ENCODE assay signal across 8 cellular contexts in genomic region chr17:8154608-8155152, GRCh38. TPM values are rescaled to one million over a fixed set of nuclear protein-coding genes. Genes with fewer than 3 reads are reported as not detected.
DNase-seq lines count a peak whose midpoint lies in the region; ATAC-seq, FAIRE-seq and TF ChIP-seq lines count a peak whose summit lies in the region.

No MANE protein-coding gene starts in this region.

- H3K9me3 Mint-ChIP-seq in activated CD4-positive, alpha-beta memory T cell treated with anti-CD3 and anti-CD28 coated beads, Interleukin-2, amount 10 ng/mL, durations not matched to agents 7 days and 5 days: no peaks in the 10 kb centered on the region

- CTCF ChIA-PET in mammary epithelial cell (lab: Charles Lee; ENCODE audit: low non-redundant PET): no interaction called here
- CTCF ChIA-PET in HepG2 (lab: Yijun Ruan, JAX; ENCODE audit: low intra/inter-chr PET ratio, low total read pairs): no interaction called here
- CTCF ChIA-PET in activated CD4-positive, alpha-beta memory T cell treated with anti-CD3 and anti-CD28 coated beads, Interleukin-2, amount 10 ng/mL, durations not matched to agents 7 days and 5 days (lab: Charles Lee): interaction anchor here (2.3 to 2.9 kb wide), 2 partner anchors 15 to 19 kb away, joined by 7 to 24 read pairs; no protein-coding TSS in a partner anchor

- H3K27me3 ChIP-seq in HUES48 (ENCODE audit: control insufficient read depth, insufficient read depth, low read length) (no peaks in the 10 kb centered on the region), mammary epithelial cell (ENCODE audit: insufficient read depth, low read length) (no peaks in the 10 kb centered on the region), HepG2 (ENCODE audit: control insufficient read depth in 1 of 2, insufficient read depth in 2 of 2, low read length in 2 of 2) (no peaks in the 10 kb centered on the region), suprapubic skin (no peaks in the 10 kb centered on the region)

- dilution Hi-C loops in mammary epithelial cell (cut with HindIII; ENCODE audit: low sequenced_read_pairs): loop anchor here (5.0 kb wide), 1 partner anchor 32 kb away; the partner anchor contains the start of gene HES7

- intact Hi-C loops in mammary epithelial cell (cut with micrococcal nuclease) (loop anchor here (2.0 to 5.0 kb wide), 3 partner anchors 18 to 92 kb away; no protein-coding TSS in a partner anchor), HepG2 (cut with micrococcal nuclease; ENCODE audit: unreplicated experiment) (no loop called here)

- DNase-seq in mammary epithelial cell (no peak), HepG2 (ENCODE audit: low spot score) (no peak), suprapubic skin (ENCODE audit: low spot score in 2 of 2) (peak in 1 of 2 donors; percentile 74), NCI-H1092 (lab: John Stamatoyannopoulos, UW) (no peak)
- no peak for DNase-seq in activated naive CD4-positive, alpha-beta T cell treated with anti-CD3 and anti-CD28 coated beads, Interleukin-2, amount 50 U/mL, for 16 hours
- DNase-seq in activated CD8-positive, alpha-beta memory T cell treated with anti-CD3 and anti-CD28 coated beads, Interleukin-2, amount 50 U/mL, for 48 hours: no peak
- no peak for DNase-seq in activated CD4-positive, alpha-beta memory T cell treated with anti-CD3 and anti-CD28 coated beads, Interleukin-2, amount 10 ng/mL, durations not matched to agents 7 days and 5 days

- H2AFZ ChIP-seq in mammary epithelial cell (ENCODE audit: low read depth, low read length): no peak overlapping the region
- H2AFZ ChIP-seq in HepG2 (ENCODE audit: low read length): no peak overlapping the region

- peak overlapping the region; percentile 64 for H3K4me3 ChIP-seq in HUES48 (ENCODE audit: low read depth, low read length)
- peak overlapping the region; percentile 85 to 92 (median 88) for H3K4me3 ChIP-seq in mammary epithelial cell (replicated peaks in 1 of 3; ENCODE audit: insufficient read depth in 1 of 3, low read depth in 2 of 3, low read length in 3 of 3)
- H3K4me3 ChIP-seq in HepG2 (replicated peaks in 1 of 3; ENCODE audit: insufficient read depth in 1 of 3, low read depth in 2 of 3, low read length in 3 of 3): peak overlapping the region; percentile 58 to 70 (median 63)
- H3K4me3 ChIP-seq in suprapubic skin: peak overlapping the region; percentile 98

- POLR2A ChIA-PET in HepG2 (lab: Yijun Ruan, JAX): interaction anchor here (1.2 to 2.6 kb wide), 7 partner anchors 9 to 67 kb away, joined by 3 to 42 read pairs (median 7); partner anchors contain the start of genes BORCS6 and TMEM107
- POLR2A ChIA-PET in activated CD4-positive, alpha-beta memory T cell treated with anti-CD3 and anti-CD28 coated beads, Interleukin-2, amount 10 ng/mL, durations not matched to agents 7 days and 5 days (lab: Charles Lee): interaction anchor here (1.3 to 16.5 kb wide), 9 partner anchors 9 to 229 kb away, joined by 3 to 653 read pairs (median 16); partner anchors contain the start of genes BORCS6, CTC1, RANGRF and TMEM107

- peaks cover 48% of the 10 kb centered on the region for H3K4me1 Mint-ChIP-seq in activated CD4-positive, alpha-beta memory T cell treated with anti-CD3 and anti-CD28 coated beads, Interleukin-2, amount 10 ng/mL, durations not matched to agents 7 days and 5 days

- H3K4me3 Mint-ChIP-seq in activated CD4-positive, alpha-beta memory T cell treated with anti-CD3 and anti-CD28 coated beads, Interleukin-2, amount 10 ng/mL, durations not matched to agents 7 days and 5 days: no peak overlapping the region

- WGBS in mammary epithelial cell (ENCODE audit: low coverage, missing lambda C conversion rate): 26% methylated on average over 8 of the region's 11 CpGs
- 59% methylated on average over 11 of the region's 11 CpGs for WGBS in HepG2 (ENCODE audit: low lambda C conversion rate)
- 19% methylated on average over 11 of the region's 11 CpGs for WGBS in suprapubic skin

- no peak for TF ChIP-seq RAD21 in HepG2 (CRISPR knock-in tag; IDR thresholded peaks at IDR 0.05)

- BruUV-seq in mammary epithelial cell (replicated peaks; lab: Mats Ljungman, UMichigan) (TSS peak; percentile 11), HepG2 (replicated peaks; lab: Mats Ljungman, UMichigan) (no TSS peak)

- H3K4me1 ChIP-seq in HUES48 (ENCODE audit: control insufficient read depth, insufficient read depth, low read length) (peaks cover 17% of the 10 kb centered on the region), mammary epithelial cell (ENCODE audit: insufficient read depth, low read length) (peaks cover 36% of the 10 kb centered on the region), HepG2 (ENCODE audit: insufficient read depth, low read length) (peaks cover 64% of the 10 kb centered on the region), suprapubic skin (peaks cover 61% of the 10 kb centered on the region)

- H3K9me3 ChIP-seq in HUES48 (ENCODE audit: control insufficient read depth, insufficient read depth, low read length) (no peaks in the 10 kb centered on the region), mammary epithelial cell (replicated peaks; ENCODE audit: insufficient read depth, low read length) (no peaks in the 10 kb centered on the region), HepG2 (ENCODE audit: low read length) (no peaks in the 10 kb centered on the region), suprapubic skin (no peaks in the 10 kb centered on the region)

- FAIRE-seq in HepG2 (lab: Jason Lieb, UNC): no peak

- H3K27me3 Mint-ChIP-seq in activated CD4-positive, alpha-beta memory T cell treated with anti-CD3 and anti-CD28 coated beads, Interleukin-2, amount 10 ng/mL, durations not matched to agents 7 days and 5 days: no peaks in the 10 kb centered on the region

- H3K36me3 ChIP-seq in HUES48 (ENCODE audit: control insufficient read depth, insufficient read depth, low read length): peaks cover 11% of the 10 kb centered on the region
- peaks cover 9% of the 10 kb centered on the region for H3K36me3 ChIP-seq in mammary epithelial cell (ENCODE audit: insufficient read depth, low read length)
- H3K36me3 ChIP-seq in HepG2 (replicated peaks in 1 of 2; ENCODE audit: control insufficient read depth in 1 of 2, insufficient read depth in 2 of 2, low read length in 2 of 2): peaks cover 0 to 2% of the 10 kb centered on the region in 2 experiments; a peak in 2 of 5 replicates
- H3K36me3 ChIP-seq in suprapubic skin: peaks cover 25% of the 10 kb centered on the region

- H3K79me2 ChIP-seq in mammary epithelial cell (ENCODE audit: insufficient read depth, low read length) (peaks cover 57% of the 10 kb centered on the region), HepG2 (ENCODE audit: insufficient read depth, low read length) (peaks cover 4% of the 10 kb centered on the region)

- no peak for TF ChIP-seq CTCF in mammary epithelial cell (conservative IDR thresholded peaks at IDR 0.05 in 1 of 2, IDR thresholded peaks at IDR 0.05 in 1 of 2; ENCODE audit: extremely low read depth in 1 of 2, insufficient read depth in 1 of 2, low read depth in 1 of 2, low read length in 2 of 2)
- TF ChIP-seq CTCF in HepG2 (CRISPR knock-in tag; IDR thresholded peaks at IDR 0.05): no peak
- TF ChIP-seq CTCF in suprapubic skin (IDR thresholded peaks at IDR 0.05): no peak

- no peak for TF ChIP-seq POLR2A in HepG2 (IDR thresholded peaks at IDR 0.05; ENCODE audit: insufficient read depth in 1 of 2, low read depth in 2 of 2, low read length in 2 of 2)
- TF ChIP-seq POLR2A in suprapubic skin (IDR thresholded peaks at IDR 0.05): peak in 1 of 2 donors; percentile 11

- no peak overlapping the region for H3K27ac Mint-ChIP-seq in activated CD4-positive, alpha-beta memory T cell treated with anti-CD3 and anti-CD28 coated beads, Interleukin-2, amount 10 ng/mL, durations not matched to agents 7 days and 5 days

- no peaks in the 10 kb centered on the region for H4K20me1 ChIP-seq in mammary epithelial cell (ENCODE audit: insufficient read depth, low read length)
- H4K20me1 ChIP-seq in HepG2 (ENCODE audit: insufficient read depth, low read length): no peaks in the 10 kb centered on the region

- H3K36me3 Mint-ChIP-seq in activated CD4-positive, alpha-beta memory T cell treated with anti-CD3 and anti-CD28 coated beads, Interleukin-2, amount 10 ng/mL, durations not matched to agents 7 days and 5 days (ENCODE audit: low read depth): peaks cover 27% of the 10 kb centered on the region

- no peak for TF ChIP-seq EP300 in HepG2 (IDR thresholded peaks at IDR 0.05; ENCODE audit: low read depth in 2 of 2, low read length in 2 of 2)
- no peak for TF ChIP-seq EP300 in HepG2 (CRISPR knock-in tag; IDR thresholded peaks at IDR 0.05; ENCODE audit: borderline replicate concordance)
- no peak for TF ChIP-seq EP300 in suprapubic skin (IDR thresholded peaks at IDR 0.05)

- peak overlapping the region; percentile 92 for H3K27ac ChIP-seq in HUES48 (ENCODE audit: low read depth, low read length)
- peak overlapping the region; percentile 100 for H3K27ac ChIP-seq in mammary epithelial cell (ENCODE audit: insufficient read depth, low read depth, low read length)
- peak overlapping the region; percentile 91 for H3K27ac ChIP-seq in HepG2 (ENCODE audit: extremely low read length, insufficient read depth, low read length)
- H3K27ac ChIP-seq in suprapubic skin: peak overlapping the region; percentile 100

- H3K9ac ChIP-seq in HUES48 (ENCODE audit: low read depth, low read length) (no peak overlapping the region), mammary epithelial cell (ENCODE audit: insufficient read depth, low read length) (peak overlapping the region; percentile 100), HepG2 (ENCODE audit: insufficient read depth, low read depth, low read length) (peak overlapping the region; percentile 76)

- no peak for ATAC-seq in HepG2

- H3K4me2 ChIP-seq in mammary epithelial cell (ENCODE audit: insufficient read depth, low read depth, low read length) (peak overlapping the region; percentile 89), HepG2 (ENCODE audit: low read depth, low read length) (peak overlapping the region; percentile 97)

- in situ Hi-C loops in mammary epithelial cell (cut with MboI; ENCODE audit: low sequenced_read_pairs in 2 of 2) (no loop called here), HepG2 (cut with HindIII; ENCODE audit: extremely low pct_ligation_motif_present, low pct_unique_long_range_greater_than_20kb) (loop anchor here (5.0 kb wide), 1 partner anchor 32 kb away; the partner anchor contains the start of gene HES7)

RNA-seq across cellular contexts. Expression of gene PER1, which starts 2.5 kb away (rescaled TPM):
- 10 to 100 TPM; 26.8 to 97.9 TPM for total RNA-seq in mammary epithelial cell
- polyA plus RNA-seq in mammary epithelial cell: 16.8 TPM
- 96.6 TPM for polyA minus RNA-seq in mammary epithelial cell
- 2.6 and 5.5 TPM in 2 replicates for total RNA-seq in HepG2 (2016; rRNA removed; fragmentation: Illumina TruSeq; extraction: Trizol)
- 1.8 and 2.9 TPM in 2 replicates for total RNA-seq in HepG2 (2016; cell fraction: cytosol; rRNA removed; fragmentation: Illumina TruSeq; extraction: Trizol; ENCODE audit: low read depth)
- 3.2 and 5.8 TPM in 2 replicates for total RNA-seq in HepG2 (2016; cell fraction: insoluble cytoplasmic fraction; rRNA removed; fragmentation: Illumina TruSeq; extraction: Trizol)
- total RNA-seq in HepG2 (2016; cell fraction: membrane; rRNA removed; fragmentation: Illumina TruSeq; extraction: Trizol): 1.4 and 1.9 TPM in 2 replicates
- 4.1 and 4.3 TPM in 2 replicates for total RNA-seq in HepG2 (2016; cell fraction: nucleus; rRNA removed; fragmentation: Illumina TruSeq; extraction: Trizol)
- 3.6 and 5.2 TPM in 2 replicates for polyA plus RNA-seq in HepG2 (2011; rRNA removed)
- polyA plus RNA-seq in HepG2 (2011; cell fraction: cytosol; rRNA removed): 1.3 and 1.4 TPM in 2 replicates
- polyA plus RNA-seq in HepG2 (2011; cell fraction: nucleus; rRNA removed): 32.0 and 32.6 TPM in 2 replicates
- 7.8 and 11.4 TPM in 2 replicates for polyA plus RNA-seq in HepG2 (2012)
- polyA plus RNA-seq in HepG2 (2016; cell fraction: cytosol; fragmentation: Illumina TruSeq; extraction: Trizol; ENCODE audit: low read depth): 0.38 and 0.70 TPM in 2 replicates
- 2.2 and 3.6 TPM in 2 replicates for polyA plus RNA-seq in HepG2 (2016; cell fraction: insoluble cytoplasmic fraction; fragmentation: Illumina TruSeq; extraction: Trizol; ENCODE audit: low read depth)
- 0.49 and 0.90 TPM in 2 replicates for polyA plus RNA-seq in HepG2 (2016; cell fraction: membrane; fragmentation: Illumina TruSeq; extraction: Trizol; ENCODE audit: low read depth)
- 13.1 and 17.6 TPM in 2 replicates for polyA plus RNA-seq in HepG2 (2016; cell fraction: nucleus; fragmentation: Illumina TruSeq; extraction: Trizol; ENCODE audit: insufficient read depth, low read depth)
- 11.1 and 12.7 TPM in 2 replicates for polyA minus RNA-seq in HepG2 (2011; rRNA and poly(A)+ RNA removed; ENCODE audit: low replicate concordance)
- 3.8 and 6.2 TPM in 2 replicates for polyA minus RNA-seq in HepG2 (2011; cell fraction: cytosol; rRNA and poly(A)+ RNA removed)
- 10.4 and 10.7 TPM in 2 replicates for polyA minus RNA-seq in HepG2 (2011; cell fraction: nucleus; rRNA and poly(A)+ RNA removed)
- 100 to 1,000 TPM; 272 to 655 (median 330) TPM for total RNA-seq in suprapubic skin
- total RNA-seq in activated CD4-positive, alpha-beta memory T cell treated with anti-CD3 and anti-CD28 coated beads, Interleukin-2, amount 10 ng/mL, durations not matched to agents 7 days and 5 days: 10 to 100 TPM; 53.5 to 56.6 TPM

RNA-seq across cellular contexts. Expression of gene VAMP2, which starts 8.1 kb away (rescaled TPM):
- total RNA-seq in mammary epithelial cell (10 to 100 TPM in 1 of 2 donors, 1 to 10 TPM in 1; 9.2 to 30.8 TPM), HepG2 (2016; rRNA removed; fragmentation: Illumina TruSeq; extraction: Trizol) (2.0 and 3.9 TPM in 2 replicates), suprapubic skin (10 to 100 TPM; 41.2 to 64.3 (median 52.8) TPM)
- polyA plus RNA-seq in mammary epithelial cell (7.2 TPM), HepG2 (2011; rRNA removed) (17.2 and 19.6 TPM in 2 replicates)
- 18.0 TPM for polyA minus RNA-seq in mammary epithelial cell
- 4.1 and 5.2 TPM in 2 replicates for total RNA-seq in HepG2 (2016; cell fraction: cytosol; rRNA removed; fragmentation: Illumina TruSeq; extraction: Trizol; ENCODE audit: low read depth)
- total RNA-seq in HepG2 (2016; cell fraction: insoluble cytoplasmic fraction; rRNA removed; fragmentation: Illumina TruSeq; extraction: Trizol): 1.9 and 3.4 TPM in 2 replicates
- total RNA-seq in HepG2 (2016; cell fraction: membrane; rRNA removed; fragmentation: Illumina TruSeq; extraction: Trizol): 3.2 and 3.4 TPM in 2 replicates
- 6.5 and 7.1 TPM in 2 replicates for total RNA-seq in HepG2 (2016; cell fraction: nucleus; rRNA removed; fragmentation: Illumina TruSeq; extraction: Trizol)
- 10.1 and 13.2 TPM in 2 replicates for polyA plus RNA-seq in HepG2 (2011; cell fraction: cytosol; rRNA removed)
- 40.7 and 63.7 TPM in 2 replicates for polyA plus RNA-seq in HepG2 (2011; cell fraction: nucleus; rRNA removed)
- polyA plus RNA-seq in HepG2 (2012): 29.0 and 34.1 TPM in 2 replicates
- 2.0 and 2.2 TPM in 2 replicates for polyA plus RNA-seq in HepG2 (2016; cell fraction: cytosol; fragmentation: Illumina TruSeq; extraction: Trizol; ENCODE audit: low read depth)
- 7.1 and 8.5 TPM in 2 replicates for polyA plus RNA-seq in HepG2 (2016; cell fraction: insoluble cytoplasmic fraction; fragmentation: Illumina TruSeq; extraction: Trizol; ENCODE audit: low read depth)
- polyA plus RNA-seq in HepG2 (2016; cell fraction: membrane; fragmentation: Illumina TruSeq; extraction: Trizol; ENCODE audit: low read depth): 4.9 and 5.5 TPM in 2 replicates
- polyA plus RNA-seq in HepG2 (2016; cell fraction: nucleus; fragmentation: Illumina TruSeq; extraction: Trizol; ENCODE audit: insufficient read depth, low read depth): 35.4 and 36.0 TPM in 2 replicates
- polyA minus RNA-seq in HepG2 (2011; rRNA and poly(A)+ RNA removed; ENCODE audit: low replicate concordance): 6.8 and 7.6 TPM in 2 replicates
- polyA minus RNA-seq in HepG2 (2011; cell fraction: cytosol; rRNA and poly(A)+ RNA removed): 3.4 and 6.6 TPM in 2 replicates
- polyA minus RNA-seq in HepG2 (2011; cell fraction: nucleus; rRNA and poly(A)+ RNA removed): 10.8 and 14.9 TPM in 2 replicates
- 10 to 100 TPM; 75.2 to 79.1 TPM for total RNA-seq in activated CD4-positive, alpha-beta memory T cell treated with anti-CD3 and anti-CD28 coated beads, Interleukin-2, amount 10 ng/mL, durations not matched to agents 7 days and 5 days

RNA-seq across cellular contexts. Expression of gene TMEM107, which starts 21.5 kb away (rescaled TPM):
- total RNA-seq in mammary epithelial cell (10 to 100 TPM; 23.8 to 24.0 TPM), HepG2 (2016; rRNA removed; fragmentation: Illumina TruSeq; extraction: Trizol) (3.8 and 15.3 TPM in 2 replicates), suprapubic skin (10 to 100 TPM; 13.7 to 21.4 (median 19.4) TPM)
- polyA plus RNA-seq in mammary epithelial cell (32.2 TPM), HepG2 (2011; rRNA removed) (4.5 and 7.2 TPM in 2 replicates)
- polyA minus RNA-seq in mammary epithelial cell: 50.2 TPM
- total RNA-seq in HepG2 (2016; cell fraction: cytosol; rRNA removed; fragmentation: Illumina TruSeq; extraction: Trizol; ENCODE audit: low read depth): 138 and 159 TPM in 2 replicates
- 4.0 and 13.1 TPM in 2 replicates for total RNA-seq in HepG2 (2016; cell fraction: insoluble cytoplasmic fraction; rRNA removed; fragmentation: Illumina TruSeq; extraction: Trizol)
- 25.0 and 29.6 TPM in 2 replicates for total RNA-seq in HepG2 (2016; cell fraction: membrane; rRNA removed; fragmentation: Illumina TruSeq; extraction: Trizol)
- total RNA-seq in HepG2 (2016; cell fraction: nucleus; rRNA removed; fragmentation: Illumina TruSeq; extraction: Trizol): 18.7 and 21.8 TPM in 2 replicates
- 5.0 and 5.5 TPM in 2 replicates for polyA plus RNA-seq in HepG2 (2011; cell fraction: cytosol; rRNA removed)
- 3.9 and 4.3 TPM in 2 replicates for polyA plus RNA-seq in HepG2 (2011; cell fraction: nucleus; rRNA removed)
- polyA plus RNA-seq in HepG2 (2012): 2.6 and 3.6 TPM in 2 replicates
- 2.4 and 3.4 TPM in 2 replicates for polyA plus RNA-seq in HepG2 (2016; cell fraction: cytosol; fragmentation: Illumina TruSeq; extraction: Trizol; ENCODE audit: low read depth)
- 3.4 and 3.5 TPM in 2 replicates for polyA plus RNA-seq in HepG2 (2016; cell fraction: insoluble cytoplasmic fraction; fragmentation: Illumina TruSeq; extraction: Trizol; ENCODE audit: low read depth)
- 2.1 and 3.3 TPM in 2 replicates for polyA plus RNA-seq in HepG2 (2016; cell fraction: membrane; fragmentation: Illumina TruSeq; extraction: Trizol; ENCODE audit: low read depth)
- polyA plus RNA-seq in HepG2 (2016; cell fraction: nucleus; fragmentation: Illumina TruSeq; extraction: Trizol; ENCODE audit: insufficient read depth, low read depth): 4.5 and 4.6 TPM in 2 replicates
- 121 and 165 TPM in 2 replicates for polyA minus RNA-seq in HepG2 (2011; rRNA and poly(A)+ RNA removed; ENCODE audit: low replicate concordance)
- polyA minus RNA-seq in HepG2 (2011; cell fraction: cytosol; rRNA and poly(A)+ RNA removed): 34.2 and 36.5 TPM in 2 replicates
- 79.1 and 96.4 TPM in 2 replicates for polyA minus RNA-seq in HepG2 (2011; cell fraction: nucleus; rRNA and poly(A)+ RNA removed)
- 10 to 100 TPM; 49.7 to 53.9 TPM for total RNA-seq in activated CD4-positive, alpha-beta memory T cell treated with anti-CD3 and anti-CD28 coated beads, Interleukin-2, amount 10 ng/mL, durations not matched to agents 7 days and 5 days

RNA-seq across cellular contexts. Expression of gene HES7, which starts 30.8 kb away (rescaled TPM):
- total RNA-seq in mammary epithelial cell (1 to 10 TPM in 1 of 2 donors, under 1 TPM in 1; 0.33 to 1.9 TPM), HepG2 (2016; rRNA removed; fragmentation: Illumina TruSeq; extraction: Trizol) (not detected in 2 replicates), suprapubic skin (not detected)
- polyA plus RNA-seq in mammary epithelial cell (0.34 TPM), HepG2 (2011; rRNA removed) (not detected in 2 replicates)
- not detected for polyA minus RNA-seq in mammary epithelial cell
- total RNA-seq in HepG2 (2016; cell fraction: cytosol; rRNA removed; fragmentation: Illumina TruSeq; extraction: Trizol; ENCODE audit: low read depth): not detected in 2 replicates
- total RNA-seq in HepG2 (2016; cell fraction: insoluble cytoplasmic fraction; rRNA removed; fragmentation: Illumina TruSeq; extraction: Trizol): not detected in 2 replicates
- not detected in 2 replicates for total RNA-seq in HepG2 (2016; cell fraction: membrane; rRNA removed; fragmentation: Illumina TruSeq; extraction: Trizol)
- not detected in 2 replicates for total RNA-seq in HepG2 (2016; cell fraction: nucleus; rRNA removed; fragmentation: Illumina TruSeq; extraction: Trizol)
- not detected in 2 replicates for polyA plus RNA-seq in HepG2 (2011; cell fraction: cytosol; rRNA removed)
- 0.42 and 0.50 TPM in 2 replicates for polyA plus RNA-seq in HepG2 (2011; cell fraction: nucleus; rRNA removed)
- polyA plus RNA-seq in HepG2 (2012): 0.11 TPM in 1 of 2 replicates, not detected in the other
- not detected in 2 replicates for polyA plus RNA-seq in HepG2 (2016; cell fraction: cytosol; fragmentation: Illumina TruSeq; extraction: Trizol; ENCODE audit: low read depth)
- not detected in 2 replicates for polyA plus RNA-seq in HepG2 (2016; cell fraction: insoluble cytoplasmic fraction; fragmentation: Illumina TruSeq; extraction: Trizol; ENCODE audit: low read depth)
- polyA plus RNA-seq in HepG2 (2016; cell fraction: membrane; fragmentation: Illumina TruSeq; extraction: Trizol; ENCODE audit: low read depth): not detected in 2 replicates
- not detected in 2 replicates for polyA plus RNA-seq in HepG2 (2016; cell fraction: nucleus; fragmentation: Illumina TruSeq; extraction: Trizol; ENCODE audit: insufficient read depth, low read depth)
- polyA minus RNA-seq in HepG2 (2011; rRNA and poly(A)+ RNA removed; ENCODE audit: low replicate concordance): 3.9 TPM in 1 of 2 replicates, not detected in the other
- polyA minus RNA-seq in HepG2 (2011; cell fraction: cytosol; rRNA and poly(A)+ RNA removed): not detected in 2 replicates
- polyA minus RNA-seq in HepG2 (2011; cell fraction: nucleus; rRNA and poly(A)+ RNA removed): not detected in 2 replicates
- total RNA-seq in activated CD4-positive, alpha-beta memory T cell treated with anti-CD3 and anti-CD28 coated beads, Interleukin-2, amount 10 ng/mL, durations not matched to agents 7 days and 5 days: 1 to 10 TPM; 1.4 to 1.5 TPM

RNA-seq across cellular contexts. Expression of gene BORCS6, which starts 35.3 kb away (rescaled TPM):
- total RNA-seq in mammary epithelial cell (1 to 10 TPM; 4.9 to 8.8 TPM), HepG2 (2016; rRNA removed; fragmentation: Illumina TruSeq; extraction: Trizol) (5.1 and 5.3 TPM in 2 replicates), suprapubic skin (10 to 100 TPM in 2 of 4 donors, 1 to 10 TPM in 2; 8.1 to 10.6 (median 9.9) TPM)
- polyA plus RNA-seq in mammary epithelial cell (6.5 TPM), HepG2 (2011; rRNA removed) (2.0 and 3.2 TPM in 2 replicates)
- 3.9 TPM for polyA minus RNA-seq in mammary epithelial cell
- 1.3 and 1.4 TPM in 2 replicates for total RNA-seq in HepG2 (2016; cell fraction: cytosol; rRNA removed; fragmentation: Illumina TruSeq; extraction: Trizol; ENCODE audit: low read depth)
- 4.3 and 5.3 TPM in 2 replicates for total RNA-seq in HepG2 (2016; cell fraction: insoluble cytoplasmic fraction; rRNA removed; fragmentation: Illumina TruSeq; extraction: Trizol)
- 3.0 and 3.2 TPM in 2 replicates for total RNA-seq in HepG2 (2016; cell fraction: membrane; rRNA removed; fragmentation: Illumina TruSeq; extraction: Trizol)
- 2.1 and 2.4 TPM in 2 replicates for total RNA-seq in HepG2 (2016; cell fraction: nucleus; rRNA removed; fragmentation: Illumina TruSeq; extraction: Trizol)
- 3.3 and 3.8 TPM in 2 replicates for polyA plus RNA-seq in HepG2 (2011; cell fraction: cytosol; rRNA removed)
- 1.8 and 2.1 TPM in 2 replicates for polyA plus RNA-seq in HepG2 (2011; cell fraction: nucleus; rRNA removed)
- 2.9 and 3.6 TPM in 2 replicates for polyA plus RNA-seq in HepG2 (2012)
- polyA plus RNA-seq in HepG2 (2016; cell fraction: cytosol; fragmentation: Illumina TruSeq; extraction: Trizol; ENCODE audit: low read depth): 1.1 TPM in 2 replicates
- polyA plus RNA-seq in HepG2 (2016; cell fraction: insoluble cytoplasmic fraction; fragmentation: Illumina TruSeq; extraction: Trizol; ENCODE audit: low read depth): 4.1 and 5.6 TPM in 2 replicates
- 1.5 and 1.8 TPM in 2 replicates for polyA plus RNA-seq in HepG2 (2016; cell fraction: membrane; fragmentation: Illumina TruSeq; extraction: Trizol; ENCODE audit: low read depth)
- 2.6 and 2.8 TPM in 2 replicates for polyA plus RNA-seq in HepG2 (2016; cell fraction: nucleus; fragmentation: Illumina TruSeq; extraction: Trizol; ENCODE audit: insufficient read depth, low read depth)
- 6.1 and 8.3 TPM in 2 replicates for polyA minus RNA-seq in HepG2 (2011; rRNA and poly(A)+ RNA removed; ENCODE audit: low replicate concordance)
- polyA minus RNA-seq in HepG2 (2011; cell fraction: cytosol; rRNA and poly(A)+ RNA removed): 2.1 and 3.3 TPM in 2 replicates
- 1.2 and 1.9 TPM in 2 replicates for polyA minus RNA-seq in HepG2 (2011; cell fraction: nucleus; rRNA and poly(A)+ RNA removed)
- 10 to 100 TPM; 16.3 to 17.0 TPM for total RNA-seq in activated CD4-positive, alpha-beta memory T cell treated with anti-CD3 and anti-CD28 coated beads, Interleukin-2, amount 10 ng/mL, durations not matched to agents 7 days and 5 days

Comparison
In these comparisons a context has a peak if more than half of its experiments do, and no peak if none do; other contexts are left out.
1. RNA of gene PER1, which starts 2.5 kb away (total RNA-seq): 272 to 655 TPM in suprapubic skin, 26.8 to 97.9 TPM in mammary epithelial cell and 53.5 to 56.6 TPM in activated CD4-positive, alpha-beta memory T cell treated with anti-CD3 and anti-CD28 coated beads, Interleukin-2, amount 10 ng/mL, durations not matched to agents 7 days and 5 days; 1.4 to 5.8 TPM in HepG2; every median in the first group is over 4 times any median in the second.
2. Peak in every context shown above with its lines, with median percentiles within 50 percentile points of each other: H3K27ac ChIP-seq and H3K4me3 ChIP-seq.